Comparison of ENCODE assay signal across 2 cellular contexts in genomic region chr16:31870809-31871208, GRCh38.
TF ChIP-seq lines count a peak whose summit lies in the region.

No MANE protein-coding gene starts in this region.

TF ChIP-seq in HepG2, 621 proteins besides CTCF, POLR2A, EP300 and RAD21:
- no peak for TF ChIP-seq GLMP (CRISPR knock-in tag; IDR thresholded peaks at IDR 0.05; ENCODE audit: borderline replicate concordance)

TF ChIP-seq in GM12878, 131 proteins besides CTCF, POLR2A, EP300 and RAD21:
- TF ChIP-seq MXI1 (IDR thresholded peaks at IDR 0.05; ENCODE audit: low read depth, low read length) (no peak), ATF2 (IDR thresholded peaks at IDR 0.05; ENCODE audit: low read length) (no peak), YY1 (IDR thresholded peaks at IDR 0.05; ENCODE audit: low read depth, low read length) (peak; percentile 70)
